ENCODE assay signal across 26 cellular contexts in the genomic region with DNA sequence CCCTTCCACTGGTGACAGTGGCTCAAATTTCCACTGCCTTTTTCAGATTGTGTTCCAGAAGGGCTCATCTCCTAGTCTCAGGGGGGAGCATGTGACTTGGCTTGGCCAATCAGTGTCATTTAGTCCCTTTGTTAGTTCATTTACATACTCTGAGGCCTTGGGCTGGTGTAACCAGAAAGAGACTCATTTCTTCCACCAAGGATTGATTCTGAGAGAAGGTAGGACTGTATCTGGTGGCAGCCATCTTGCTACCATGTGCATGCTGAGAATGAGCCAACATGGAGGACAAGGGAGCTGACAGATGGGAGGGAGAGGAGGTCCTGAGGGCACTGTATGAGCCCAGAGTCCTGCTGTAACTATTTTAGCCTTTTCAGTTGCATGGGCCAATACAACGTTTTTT.
A peak's percentile ranks its signal among the peaks of the same experiment; 100 is the strongest.
DNase-seq lines count a peak whose midpoint lies in the region; ATAC-seq, FAIRE-seq and TF ChIP-seq lines count a peak whose summit lies in the region.
"Had no signal": no experiment of that assay in that cellular context is flagged by ENCODE, and none has a peak within 500 bp of the region (broad histone marks: within the 10 kb centered on the region; RNA-seq: fewer than 3 reads in every experiment).

No MANE protein-coding gene starts in this region.

- DNase-seq in H54 (ENCODE audit: insufficient read length, low spot score) = peak; percentile 2
- peak; percentile 66 for DNase-seq in NCI-H82 (lab: John Stamatoyannopoulos, UW)
- peak; percentile 43 for DNase-seq in RPMI8226
- DNase-seq in neuronal stem cell (ENCODE audit: low spot score) = no peak
- DNase-seq in NCI-H510A (lab: John Stamatoyannopoulos, UW) = no peak
- no peak for DNase-seq in chondrocyte (ENCODE audit: low spot score)
- DNase-seq: C1 segment of cervical spinal cord; CD4-positive, alpha-beta memory T cell; COR-L47; NCI-H1092; NCI-H1436; NCI-H187; NCI-H2081 treated with DMSO at 0.1 percent for 48 hours; NCI-H2171; NCI-H226; NCI-H510A treated with DMSO at 0.1 percent for 48 hours; NK-92 treated with Interleukin-12 subunit alpha and Interleukin-12 subunit beta, amount 100 ng/mL, for 24 hours; SHP77 treated with DMSO at 0.1 percent for 48 hours; T-helper 1 cell had no signal

- H2BK120ac ChIP-seq in neuronal stem cell (ENCODE audit: low read depth, low read length) = no peak overlapping the region

- H2BK12ac ChIP-seq in neuronal stem cell (ENCODE audit: low read length) = no peak overlapping the region

- no peaks in the 10 kb centered on the region for H3K4me1 ChIP-seq in neuronal stem cell (ENCODE audit: control insufficient read depth in 2 of 2, insufficient read depth in 1 of 2, low read depth in 1 of 2, low read length in 2 of 2)

- TF ChIP-seq CTCF in chondrocyte (IDR thresholded peaks at IDR 0.05) = no peak

- H4K8ac ChIP-seq in neuronal stem cell (ENCODE audit: low read depth, low read length) = no peak overlapping the region

- ATAC-seq in HG03196 (IDR thresholded peaks at IDR 0.05; ENCODE audit: unreplicated experiment) = no peak
- ATAC-seq: GM23338, HCT116 had no signal

- H3K79me1 ChIP-seq in neuronal stem cell (ENCODE audit: low read depth, low read length) = no peaks in the 10 kb centered on the region

- no CpG with 5 or more reads among the region's 1 CpG for WGBS in neuronal stem cell (ENCODE audit: extremely low coverage in 2 of 2, insufficient read length in 2 of 2, insufficient replicate concordance in 1 of 2), 2 donors

- no peak overlapping the region for H2AK5ac ChIP-seq in neuronal stem cell (ENCODE audit: low read depth, low read length)

- H3K4me3 Mint-ChIP-seq in chondrocyte (ENCODE audit: unreplicated experiment) = no peak overlapping the region
- H3K4me3 Mint-ChIP-seq: CD4-positive, alpha-beta memory T cell; GM23338; IgD-negative memory B cell had no signal

- no peak overlapping the region for H3K9ac ChIP-seq in neuronal stem cell (ENCODE audit: low read depth, low read length, poor library complexity)
- H3K9ac ChIP-seq: KMS-11 had no signal

- no peaks in the 10 kb centered on the region for H3K9me3 ChIP-seq in neuronal stem cell (replicated peaks in 1 of 2; ENCODE audit: control insufficient read depth in 2 of 2, insufficient read depth in 1 of 2, low read depth in 1 of 2, low read length in 2 of 2)

- H3K27ac Mint-ChIP-seq in chondrocyte (ENCODE audit: unreplicated experiment) = no peak overlapping the region
- H3K27ac Mint-ChIP-seq: CD4-positive, alpha-beta memory T cell; GM23338; IgD-negative memory B cell had no signal

- no peak overlapping the region for H3K4ac ChIP-seq in neuronal stem cell (ENCODE audit: low read length)

- H3K36me3 ChIP-seq in neuronal stem cell (replicated peaks in 1 of 2; ENCODE audit: control insufficient read depth in 2 of 2, insufficient read depth in 2 of 2, low read length in 2 of 2) = no peaks in the 10 kb centered on the region

- H3K27me3 Mint-ChIP-seq in chondrocyte (ENCODE audit: low read depth) = no peaks in the 10 kb centered on the region
- H3K27me3 Mint-ChIP-seq: CD4-positive, alpha-beta memory T cell; IgD-negative memory B cell had no signal

- H4K91ac ChIP-seq in neuronal stem cell (ENCODE audit: low read depth, low read length, poor library complexity) = no peak overlapping the region

- H3K18ac ChIP-seq in neuronal stem cell (ENCODE audit: low read length) = no peak overlapping the region

- no peak overlapping the region for H3K14ac ChIP-seq in neuronal stem cell (ENCODE audit: low read length)

- H3K36me3 Mint-ChIP-seq in chondrocyte (ENCODE audit: low read depth) = no peaks in the 10 kb centered on the region
- H3K36me3 Mint-ChIP-seq: CD4-positive, alpha-beta memory T cell; IgD-negative memory B cell had no signal

- no peaks in the 10 kb centered on the region for H3K4me1 Mint-ChIP-seq in chondrocyte (ENCODE audit: low read depth)
- H3K4me1 Mint-ChIP-seq: CD4-positive, alpha-beta memory T cell; GM23338 had no signal

- no peak overlapping the region for H3K23ac ChIP-seq in neuronal stem cell (ENCODE audit: low read depth, low read length, poor library complexity)

- FAIRE-seq in H54 (lab: Jason Lieb, UNC) = no peak
- FAIRE-seq: GM18507 had no signal

- no peak for TF ChIP-seq POLR2A in H54 (IDR thresholded peaks at IDR 0.05; ENCODE audit: low read depth, low read length)

- no peak overlapping the region for H3K27ac ChIP-seq in neuronal stem cell (replicated peaks; ENCODE audit: low read length)
- H3K27ac ChIP-seq: HL-60, KMS-11 had no signal

- H2BK15ac ChIP-seq in neuronal stem cell (ENCODE audit: low read length) = no peak overlapping the region

- peak overlapping the region; percentile 71 for H2AFZ ChIP-seq in neuronal stem cell (ENCODE audit: low read length)
- H2AFZ ChIP-seq: GM23338 had no signal

- no peak overlapping the region for H3K4me2 ChIP-seq in neuronal stem cell (ENCODE audit: insufficient read depth, low read length, poor library complexity, severe bottlenecking)
- H3K4me2 ChIP-seq: GM23338, KMS-11 had no signal

- no peaks in the 10 kb centered on the region for H3K27me3 ChIP-seq in neuronal stem cell (ENCODE audit: control insufficient read depth in 3 of 3, insufficient read depth in 3 of 3, low read depth in 1 of 3, low read length in 3 of 3)

- no peaks in the 10 kb centered on the region for H3K9me3 Mint-ChIP-seq in chondrocyte (ENCODE audit: low read depth)
- H3K9me3 Mint-ChIP-seq: GM23338, IgD-negative memory B cell had no signal

- H3K4me3 ChIP-seq in neuronal stem cell (ENCODE audit: low read length in 2 of 2) = no peak overlapping the region
- H3K4me3 ChIP-seq: GM23338 had no signal

- no peak overlapping the region for H2BK5ac ChIP-seq in neuronal stem cell (ENCODE audit: low read length)

Comparison
In these comparisons a context has a peak if more than half of its experiments do, and no peak if none do; other contexts are left out.
1. DNase-seq: peak in H54 (single experiment), NCI-H82 (single experiment) and RPMI8226 (single experiment); none in neuronal stem cell (single experiment), NCI-H510A (single experiment) and chondrocyte (single experiment).